8 cellular contexts compared by ENCODE assay signal in genomic region chr2:144449028-144449406, GRCh38.
DNase-seq lines count a peak whose midpoint lies in the region; ATAC-seq, FAIRE-seq and TF ChIP-seq lines count a peak whose summit lies in the region.

No MANE protein-coding gene starts in this region.

- H3K4me1 Mint-ChIP-seq in CD4-positive, alpha-beta T cell (ENCODE audit: low read depth), result peaks cover 13% of the 10 kb centered on the region
- H3K4me1 Mint-ChIP-seq in endothelial cell (ENCODE audit: unreplicated experiment) (peaks cover 56% of the 10 kb centered on the region), nephron progenitor cell (peaks cover 74% of the 10 kb centered on the region)

- no peak overlapping the region for H3K27ac Mint-ChIP-seq in CD4-positive, alpha-beta T cell
- H3K27ac Mint-ChIP-seq in endothelial cell (ENCODE audit: unreplicated experiment), result no peak overlapping the region
- peak overlapping the region; percentile 85 for H3K27ac Mint-ChIP-seq in nephron progenitor cell

- H3K27me3 ChIP-seq in CD4-positive, alpha-beta T cell (ENCODE audit: control insufficient read depth, insufficient read depth, low read length), result no peaks in the 10 kb centered on the region

- CTCF ChIA-PET in CD4-positive, alpha-beta T cell (lab: Charles Lee), result no interaction called here

- no peaks in the 10 kb centered on the region for H3K36me3 Mint-ChIP-seq in CD4-positive, alpha-beta T cell (ENCODE audit: low read depth)
- peaks cover 25% of the 10 kb centered on the region for H3K36me3 Mint-ChIP-seq in endothelial cell (ENCODE audit: low read depth, unreplicated experiment)
- H3K36me3 Mint-ChIP-seq in nephron progenitor cell (ENCODE audit: low read depth), result peaks cover 24% of the 10 kb centered on the region

- no peak for ATAC-seq in CD4-positive, alpha-beta T cell (ENCODE audit: poor library complexity)
- ATAC-seq in HG02852 (IDR thresholded peaks at IDR 0.05; ENCODE audit: unreplicated experiment), result peak; percentile 79

- H3K4me3 Mint-ChIP-seq in CD4-positive, alpha-beta T cell, result peak overlapping the region; percentile 14
- H3K4me3 Mint-ChIP-seq in endothelial cell (ENCODE audit: unreplicated experiment) (no peak overlapping the region), nephron progenitor cell (peak overlapping the region; percentile 21)

- no peaks in the 10 kb centered on the region for H3K9me3 Mint-ChIP-seq in CD4-positive, alpha-beta T cell
- H3K9me3 Mint-ChIP-seq in endothelial cell (ENCODE audit: unreplicated experiment) (no peaks in the 10 kb centered on the region), nephron progenitor cell (peaks cover 6% of the 10 kb centered on the region)

- POLR2A ChIA-PET in CD4-positive, alpha-beta T cell (lab: Charles Lee), result no interaction called here

- no peak for TF ChIP-seq CTCF in CD4-positive, alpha-beta T cell (IDR thresholded peaks at IDR 0.05)
- TF ChIP-seq CTCF in endothelial cell (IDR thresholded peaks at IDR 0.05; ENCODE audit: unreplicated experiment), result peak; percentile 43
- TF ChIP-seq CTCF in nephron progenitor cell (IDR thresholded peaks at IDR 0.05), result no peak

- no peak for DNase-seq in CD4-positive, alpha-beta T cell
- no peak for DNase-seq in endothelial cell (ENCODE audit: low spot score)
- peak; percentile 38 for DNase-seq in nephron progenitor cell
- DNase-seq in LoVo (ENCODE audit: low spot score), result no peak
- DNase-seq in retina, result no peak
- no peak for DNase-seq in urothelium cell line (ENCODE audit: low spot score)
- DNase-seq in activated CD8-positive, alpha-beta memory T cell treated with anti-CD3 and anti-CD28 coated beads, Interleukin-2, amount 50 U/mL, for 4 hours, result no peak

- peaks cover 22% of the 10 kb centered on the region for H3K27me3 Mint-ChIP-seq in CD4-positive, alpha-beta T cell
- peaks cover 9% of the 10 kb centered on the region for H3K27me3 Mint-ChIP-seq in endothelial cell (ENCODE audit: unreplicated experiment)
- no peaks in the 10 kb centered on the region for H3K27me3 Mint-ChIP-seq in nephron progenitor cell (ENCODE audit: low read depth, poor library complexity)

- H3K9me3 ChIP-seq in CD4-positive, alpha-beta T cell (ENCODE audit: control insufficient read depth, low read length), result no peaks in the 10 kb centered on the region

- intact Hi-C loops in CD4-positive, alpha-beta T cell (cut with DNase I, micrococcal nuclease), result no loop called here

- no peak for FAIRE-seq in urothelium cell line (lab: Jason Lieb, UNC)

- no peak overlapping the region for H3K27ac ChIP-seq in CD4-positive, alpha-beta T cell (ENCODE audit: low read depth, low read length)
